In genomic region chr7:135362871-135363270, GRCh38 we compare ENCODE assay signal across 22 cellular contexts.
A peak's percentile ranks its signal among the peaks of the same experiment; 100 is the strongest.
DNase-seq lines count a peak whose midpoint lies in the region; TF ChIP-seq lines count a peak whose summit lies in the region.
"Had no signal": no experiment of that assay in that cellular context is flagged by ENCODE, and none has a peak within 500 bp of the region (broad histone marks: within the 10 kb centered on the region; RNA-seq: fewer than 3 reads in every experiment).

No MANE protein-coding gene starts in this region.

- H3K4me1 ChIP-seq in Loucy (ENCODE audit: insufficient read depth, low read length, poor library complexity, severe bottlenecking) (no peaks in the 10 kb centered on the region), endodermal cell (ENCODE audit: control insufficient read depth, insufficient read depth, low read length) (peaks cover 3% of the 10 kb centered on the region)
- H3K4me1 ChIP-seq in CD8-positive, alpha-beta memory T cell (ENCODE audit: insufficient read depth, low read length) = no peaks in the 10 kb centered on the region

- no peaks in the 10 kb centered on the region for H3K9me3 Mint-ChIP-seq in endodermal cell
- no peaks in the 10 kb centered on the region for H3K9me3 Mint-ChIP-seq in nephron
- no peaks in the 10 kb centered on the region for H3K9me3 Mint-ChIP-seq in CD8-positive, alpha-beta memory T cell
- no peaks in the 10 kb centered on the region for H3K9me3 Mint-ChIP-seq in activated CD4-positive, alpha-beta T cell treated with anti-CD3 and anti-CD28 coated beads, Interleukin-2, amount 10 ng/mL, durations not matched to agents 7 days and 5 days
- H3K9me3 Mint-ChIP-seq: activated B cell treated with CpG ODN at 0.5 μM for 24 hours, immature natural killer cell had no signal

- H3K27ac Mint-ChIP-seq in endodermal cell = no peak overlapping the region
- peak overlapping the region in 2 of 3 experiments; percentile 84 to 87 for H3K27ac Mint-ChIP-seq in nephron
- peak overlapping the region in 3 of 8 donors; percentile 0 to 77 (median 5) for H3K27ac Mint-ChIP-seq in CD8-positive, alpha-beta memory T cell
- no peak overlapping the region for H3K27ac Mint-ChIP-seq in activated CD4-positive, alpha-beta T cell treated with anti-CD3 and anti-CD28 coated beads, Interleukin-2, amount 10 ng/mL, durations not matched to agents 7 days and 5 days
- H3K27ac Mint-ChIP-seq: activated B cell treated with CpG ODN at 0.5 μM for 24 hours, T-helper 17 cell had no signal

- no peak overlapping the region for H3K4me2 ChIP-seq in Loucy (ENCODE audit: low read depth, low read length, poor library complexity, severe bottlenecking)

- H3K4me1 Mint-ChIP-seq in endodermal cell (peaks cover 4% of the 10 kb centered on the region), nephron (peaks cover 49% of the 10 kb centered on the region)
- H3K4me1 Mint-ChIP-seq in CD8-positive, alpha-beta memory T cell = peaks cover 0 to 6% (median 0%) of the 10 kb centered on the region in 3 donors
- no peaks in the 10 kb centered on the region for H3K4me1 Mint-ChIP-seq in activated CD4-positive, alpha-beta T cell treated with anti-CD3 and anti-CD28 coated beads, Interleukin-2, amount 10 ng/mL, durations not matched to agents 7 days and 5 days
- H3K4me1 Mint-ChIP-seq: activated B cell treated with CpG ODN at 0.5 μM for 24 hours, naive B cell had no signal

- no peak overlapping the region for H2AFZ ChIP-seq in Loucy (ENCODE audit: low read length)

- POLR2A ChIA-PET in CD8-positive, alpha-beta memory T cell (lab: Charles Lee) = no interaction called here
- POLR2A ChIA-PET in activated CD4-positive, alpha-beta T cell treated with anti-CD3 and anti-CD28 coated beads, Interleukin-2, amount 10 ng/mL, durations not matched to agents 7 days and 5 days (lab: Charles Lee) = no interaction called here

- H3K36me3 ChIP-seq in GM06990 (ENCODE audit: control insufficient read depth, insufficient read depth, low read length) (peaks cover 3% of the 10 kb centered on the region), Loucy (ENCODE audit: insufficient read depth, low read length) (peaks cover 8% of the 10 kb centered on the region; the same call in 1 of the 2 replicates), endodermal cell (ENCODE audit: control insufficient read depth, insufficient read depth, low read length) (peaks cover 15% of the 10 kb centered on the region)
- H3K36me3 ChIP-seq in CD8-positive, alpha-beta memory T cell (ENCODE audit: insufficient read depth, low read length) = no peaks in the 10 kb centered on the region

- CTCF ChIA-PET in CD8-positive, alpha-beta memory T cell (lab: Charles Lee) = no interaction called here
- CTCF ChIA-PET in activated CD4-positive, alpha-beta T cell treated with anti-CD3 and anti-CD28 coated beads, Interleukin-2, amount 10 ng/mL, durations not matched to agents 7 days and 5 days (lab: Charles Lee) = interaction anchor here (0.7 kb wide), 1 partner anchor 522 kb away, joined by 3 read pairs; no protein-coding TSS in a partner anchor

- H3K27me3 ChIP-seq in GM06990 (replicated peaks; ENCODE audit: control insufficient read depth, insufficient read depth, low read length) (no peaks in the 10 kb centered on the region), Loucy (ENCODE audit: insufficient read depth, low read length, poor library complexity, severe bottlenecking) (no peaks in the 10 kb centered on the region), endodermal cell (ENCODE audit: control insufficient read depth, insufficient read depth, low read length, poor library complexity, severe bottlenecking) (no peaks in the 10 kb centered on the region)
- H3K27me3 ChIP-seq in CD8-positive, alpha-beta memory T cell (ENCODE audit: insufficient read depth, low read length, poor library complexity, severe bottlenecking) = no peaks in the 10 kb centered on the region
- H3K27me3 ChIP-seq: spleen had no signal

- H3F3A ChIP-seq in Loucy (ENCODE audit: low read depth) = no peaks in the 10 kb centered on the region

- H3K4me3 ChIP-seq in GM06990 (replicated peaks; ENCODE audit: low read depth, low read length) = no peak overlapping the region
- H3K4me3 ChIP-seq in Loucy (ENCODE audit: low read length, poor library complexity, severe bottlenecking) = no peak overlapping the region
- H3K4me3 ChIP-seq in endodermal cell (ENCODE audit: low read length) = no peak overlapping the region
- H3K4me3 ChIP-seq in CD8-positive, alpha-beta memory T cell (ENCODE audit: low read length) = no peak overlapping the region
- H3K4me3 ChIP-seq: lung, spleen had no signal

- no peak overlapping the region for H3K27ac ChIP-seq in endodermal cell (ENCODE audit: low read depth, low read length)
- H3K27ac ChIP-seq in CD8-positive, alpha-beta memory T cell (ENCODE audit: low read depth, low read length) = no peak overlapping the region

- TF ChIP-seq CTCF in GM06990 (IDR thresholded peaks at IDR 0.05; ENCODE audit: insufficient read depth, low read length, poor library complexity, severe bottlenecking) (peak; percentile 17), Loucy (conservative IDR thresholded peaks at IDR 0.05; ENCODE audit: low read length) (peak; percentile 33), endodermal cell (conservative IDR thresholded peaks at IDR 0.05) (peak; percentile 68), nephron (IDR thresholded peaks at IDR 0.05; ENCODE audit: unreplicated experiment in 3 of 3) (no peak)

- DNase-seq in GM06990 (ENCODE audit: extremely low read depth, insufficient read length) = no peak
- DNase-seq in endodermal cell = peak; percentile 74
- no peak for DNase-seq in NOMO-1 treated with DMSO at 0.1 percent for 48 hours (lab: John Stamatoyannopoulos, UW; ENCODE audit: unreplicated experiment)
- DNase-seq in activated T-cell treated with anti-CD3 and anti-CD28 coated beads, Interleukin-2, amount 50 U/mL, for 48 hours = no peak
- DNase-seq in CD8-positive, alpha-beta memory T cell = no peak
- no peak for DNase-seq in activated CD4-positive, alpha-beta T cell treated with anti-CD3 and anti-CD28 coated beads, Interleukin-2, amount 10 ng/mL, durations not matched to agents 7 days and 5 days
- DNase-seq: activated B cell treated with CpG ODN at 0.5 μM for 24 hours; activated gamma-delta T cell treated with Interleukin-2 at 50 U/mL for 16 hours; amniotic stem cell; cerebellar nuclear complex; GF-D8; immature natural killer cell; naive B cell; NCI-H1694; NCI-H2227 treated with DMSO at 0.1 percent for 48 hours; NK-92 treated with Interleukin-12 subunit alpha and Interleukin-12 subunit beta, amount 100 ng/mL, for 24 hours; SIG-M5; spleen; T-helper 17 cell had no signal

- no peaks in the 10 kb centered on the region for H3K9me2 ChIP-seq in Loucy (replicated peaks; ENCODE audit: low read depth, low read length)

- peaks cover 26% of the 10 kb centered on the region for H3K36me3 Mint-ChIP-seq in endodermal cell (ENCODE audit: low read depth)
- H3K36me3 Mint-ChIP-seq in nephron (ENCODE audit: low read depth) = peaks cover 25% of the 10 kb centered on the region
- peaks cover 13 to 33% (median 20%) of the 10 kb centered on the region in 3 donors for H3K36me3 Mint-ChIP-seq in CD8-positive, alpha-beta memory T cell
- H3K36me3 Mint-ChIP-seq in activated CD4-positive, alpha-beta T cell treated with anti-CD3 and anti-CD28 coated beads, Interleukin-2, amount 10 ng/mL, durations not matched to agents 7 days and 5 days (ENCODE audit: low read depth) = peaks cover 18% of the 10 kb centered on the region

- H4K20me1 ChIP-seq in Loucy (ENCODE audit: insufficient read depth, low read length, poor library complexity, severe bottlenecking) = no peaks in the 10 kb centered on the region

- no peaks in the 10 kb centered on the region for H3K27me3 Mint-ChIP-seq in endodermal cell (ENCODE audit: insufficient read depth)
- no peaks in the 10 kb centered on the region for H3K27me3 Mint-ChIP-seq in nephron (ENCODE audit: low read depth)
- H3K27me3 Mint-ChIP-seq in CD8-positive, alpha-beta memory T cell = no peaks in the 10 kb centered on the region
- no peaks in the 10 kb centered on the region for H3K27me3 Mint-ChIP-seq in activated CD4-positive, alpha-beta T cell treated with anti-CD3 and anti-CD28 coated beads, Interleukin-2, amount 10 ng/mL, durations not matched to agents 7 days and 5 days
- H3K27me3 Mint-ChIP-seq: activated B cell treated with CpG ODN at 0.5 μM for 24 hours, naive B cell, T-helper 17 cell had no signal

- H3K4me3 Mint-ChIP-seq in endodermal cell = no peak overlapping the region
- no peak overlapping the region for H3K4me3 Mint-ChIP-seq in nephron
- no peak overlapping the region for H3K4me3 Mint-ChIP-seq in CD8-positive, alpha-beta memory T cell
- no peak overlapping the region for H3K4me3 Mint-ChIP-seq in activated CD4-positive, alpha-beta T cell treated with anti-CD3 and anti-CD28 coated beads, Interleukin-2, amount 10 ng/mL, durations not matched to agents 7 days and 5 days
- H3K4me3 Mint-ChIP-seq: activated B cell treated with CpG ODN at 0.5 μM for 24 hours, immature natural killer cell, naive B cell, T-helper 17 cell had no signal

- WGBS in endodermal cell (ENCODE audit: insufficient coverage in 1 of 2, insufficient read length in 1 of 2), 2 experiments = 90 to 100% methylated on average over 5 to 7 of the region's 7 CpGs

- H3K79me2 ChIP-seq in Loucy (ENCODE audit: insufficient read depth, low read length) = no peaks in the 10 kb centered on the region

- no peaks in the 10 kb centered on the region for H3K9me3 ChIP-seq in Loucy (ENCODE audit: insufficient read depth, low read depth, low read length)
- H3K9me3 ChIP-seq in endodermal cell (ENCODE audit: control insufficient read depth, low read length) = no peaks in the 10 kb centered on the region
- H3K9me3 ChIP-seq in CD8-positive, alpha-beta memory T cell (ENCODE audit: low read length) = no peaks in the 10 kb centered on the region
- H3K9me3 ChIP-seq: spleen had no signal

- no peak overlapping the region for H3K9ac ChIP-seq in Loucy (ENCODE audit: low read depth, low read length, poor library complexity, severe bottlenecking)
- no peak overlapping the region for H3K9ac ChIP-seq in endodermal cell (ENCODE audit: extremely low read depth, low read length, poor library complexity, severe bottlenecking)

Comparison
In these comparisons a context has a peak if more than half of its experiments do, and no peak if none do; other contexts are left out.
1. CTCF ChIP-seq: peak in GM06990 (single experiment), Loucy (single experiment) and endodermal cell (single experiment); none in nephron (0 of 3).
2. H3K27ac Mint-ChIP-seq: peak in nephron (2 of 3); none in endodermal cell (single experiment) and activated CD4-positive, alpha-beta T cell treated with anti-CD3 and anti-CD28 coated beads, Interleukin-2, amount 10 ng/mL, durations not matched to agents 7 days and 5 days (single experiment).